Comparison of ENCODE assay signal across 1 cellular context in genomic region chr1:229599218-229599812, GRCh38.
TF ChIP-seq lines count a peak whose summit lies in the region.

No MANE protein-coding gene starts in this region.

TF ChIP-seq in IMR-90, 13 proteins besides CTCF, POLR2A, EP300 and RAD21:
- TF ChIP-seq SMC3 (IDR thresholded peaks at IDR 0.05; ENCODE audit: low read depth, low read length) = no peak
- no peak for TF ChIP-seq ELK1 (IDR thresholded peaks at IDR 0.05; ENCODE audit: borderline replicate concordance, low read depth, low read length)
- peak; percentile 27; the same call in 1 of the 2 replicates for TF ChIP-seq CEBPB (IDR thresholded peaks at IDR 0.05; ENCODE audit: low read depth, low read length)
